In the genomic region with DNA sequence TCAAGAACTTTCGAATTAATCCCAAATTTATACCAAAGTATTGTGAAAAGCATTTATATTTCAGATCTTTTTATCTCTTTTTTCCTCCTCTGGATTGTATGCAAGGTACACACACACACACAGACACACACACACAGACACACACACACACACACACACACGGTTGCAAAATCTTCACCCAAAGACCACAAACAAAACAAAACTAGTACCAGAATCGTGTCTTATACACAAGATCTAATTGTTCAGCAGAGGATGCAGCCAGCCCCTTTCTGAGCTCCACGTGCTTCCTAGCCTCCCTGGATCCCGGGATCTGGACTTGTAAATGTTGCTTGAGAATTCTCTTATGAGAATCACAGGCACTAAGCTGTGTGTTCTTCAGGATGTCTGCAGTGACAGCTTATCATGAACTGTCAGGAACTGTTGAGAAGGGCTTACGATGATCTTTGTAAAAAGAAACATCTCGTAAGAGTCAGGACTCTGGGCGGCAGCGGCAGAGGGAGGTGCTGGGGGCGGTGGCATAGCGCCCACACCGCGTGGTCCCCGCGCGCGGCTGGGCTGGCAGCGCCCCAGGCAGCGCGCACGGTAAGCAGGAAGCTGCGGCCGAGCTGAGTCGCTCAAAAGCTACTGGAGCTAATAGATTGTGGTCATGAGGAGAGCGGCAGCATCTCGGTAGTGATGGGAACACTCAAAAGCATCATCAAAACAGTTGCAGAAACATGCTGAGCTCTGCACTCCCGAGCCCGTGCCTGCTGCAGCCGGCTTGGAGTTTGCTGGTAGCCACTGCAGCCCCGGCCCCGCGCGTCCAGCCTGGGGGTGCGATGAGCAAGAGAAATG, we compare ENCODE assay signal across 8 cellular contexts.
A peak's percentile ranks its signal among the peaks of the same experiment; 100 is the strongest.
DNase-seq lines count a peak whose midpoint lies in the region; ATAC-seq lines count a peak whose summit lies in the region.

No MANE protein-coding gene starts in this region.

- H3K27me3 Mint-ChIP-seq in effector memory CD8-positive, alpha-beta T cell: no peaks in the 10 kb centered on the region

- peaks cover 23% of the 10 kb centered on the region for H3K36me3 Mint-ChIP-seq in effector memory CD8-positive, alpha-beta T cell (ENCODE audit: insufficient read depth)

- peak overlapping the region; percentile 97 for H3K27ac Mint-ChIP-seq in effector memory CD8-positive, alpha-beta T cell

- ATAC-seq in GM21619 (IDR thresholded peaks at IDR 0.05; ENCODE audit: unreplicated experiment): peak; percentile 92
- peak; percentile 89 for ATAC-seq in effector memory CD8-positive, alpha-beta T cell (replicated peaks)

- no peaks in the 10 kb centered on the region for H3K9me3 Mint-ChIP-seq in effector memory CD8-positive, alpha-beta T cell

- peaks cover 22 to 39% of the 10 kb centered on the region in 2 donors for H3K4me1 Mint-ChIP-seq in effector memory CD8-positive, alpha-beta T cell (ENCODE audit: low read depth in 2 of 2)

- H3K4me3 Mint-ChIP-seq in effector memory CD8-positive, alpha-beta T cell: peak overlapping the region; percentile 59 to 81

- DNase-seq in Daoy (ENCODE audit: low read depth) (peak; percentile 78), LHCN-M2 (ENCODE audit: low read depth) (peak; percentile 1), mucosa of gallbladder (ENCODE audit: low spot score) (peak; percentile 64), NCI-H345 treated with DMSO at 0.1 percent for 48 hours (lab: John Stamatoyannopoulos, UW; ENCODE audit: unreplicated experiment) (no peak)
- DNase-seq in activated CD8-positive, alpha-beta memory T cell treated with anti-CD3 and anti-CD28 coated beads for 1 hour (ENCODE audit: extremely low read depth in 1 of 2, low read depth in 1 of 2): peak; percentile 72 to 80
- DNase-seq in effector memory CD8-positive, alpha-beta T cell: peak; percentile 88 to 91 (median 88)
- DNase-seq in stimulated activated CD8-positive, alpha-beta memory T cell treated with anti-CD3 and anti-CD28 coated beads, Interleukin-7, amount 100 ng/mL, for 1 hour (ENCODE audit: low read depth in 2 of 2): peak; percentile 69 to 75
